In genomic region chr19:12752056-12752781, GRCh38 we compare ENCODE assay signal across 22 cellular contexts. TPM values are rescaled to one million over a fixed set of nuclear protein-coding genes. Genes with fewer than 3 reads are reported as not detected.
"Had no signal": no experiment of that assay in that cellular context is flagged by ENCODE, and none has a peak within 500 bp of the region (broad histone marks: within the 10 kb centered on the region; RNA-seq: fewer than 3 reads in every experiment).

No MANE protein-coding gene starts in this region.

- DNase-seq: activated CD4-positive, CD25-positive, alpha-beta regulatory T cell treated with anti-CD3 and anti-CD28 coated beads, Interleukin-2, amount 50 U/mL, for 72 hours; activated naive CD4-positive, alpha-beta T cell; activated naive CD8-positive, alpha-beta T cell treated with anti-CD3 and anti-CD28 coated beads, Interleukin-2, amount 50 U/mL, for 24 hours; activated T-cell treated with anti-CD3 and anti-CD28 coated beads for 4 hours; aorta; erythroblast; gastrocnemius medialis; heart left ventricle; left ventricle myocardium superior; mesenchymal stem cell; right cardiac atrium; stimulated activated CD4-positive, alpha-beta T cell treated with anti-CD3 and anti-CD28 coated beads, Interleukin-4, amount 100 ng/mL, for 24 hours; stimulated activated naive CD4-positive, alpha-beta T cell; T-helper 1 cell; T1000 had no signal

- H3K36me3 ChIP-seq: breast epithelium had no signal

- H3K4me1 ChIP-seq: breast epithelium had no signal

- H3K4me3 ChIP-seq: breast epithelium, gastrocnemius medialis, heart left ventricle, prostate gland, skin epidermis had no signal

- H3K9me3 ChIP-seq: gastrocnemius medialis, prostate gland had no signal

- H3K27ac ChIP-seq: breast epithelium, gastrocnemius medialis, heart left ventricle, prostate gland, skin epidermis had no signal

RNA-seq across cellular contexts. Expression of gene BEST2, which starts 0.6 kb away (rescaled TPM):
- total RNA-seq: aorta, breast epithelium, dermis microvascular lymphatic vessel endothelial cell, heart left ventricle, kidney epithelial cell, left ventricle myocardium superior, omental fat pad, right cardiac atrium, subcutaneous adipose tissue had no signal
- polyA plus RNA-seq: heart left ventricle, right cardiac atrium had no signal
